ENCODE assay signal across 8 cellular contexts in genomic region chr7:112080441-112080840, GRCh38.
DNase-seq lines count a peak whose midpoint lies in the region; ATAC-seq, FAIRE-seq and TF ChIP-seq lines count a peak whose summit lies in the region.

No MANE protein-coding gene starts in this region.

- no peaks in the 10 kb centered on the region for H3K27me3 ChIP-seq in astrocyte (ENCODE audit: insufficient read depth, low read length)
- H3K27me3 ChIP-seq in right lobe of liver, result no peaks in the 10 kb centered on the region

- no peak for TF ChIP-seq POLR2A in right lobe of liver (IDR thresholded peaks at IDR 0.05)

- TF ChIP-seq CTCF in astrocyte (IDR thresholded peaks at IDR 0.05; ENCODE audit: insufficient read depth, low read depth, low read length), result no peak
- no peak for TF ChIP-seq CTCF in right lobe of liver (IDR thresholded peaks at IDR 0.05)

- H3K4me3 ChIP-seq in astrocyte (ENCODE audit: insufficient read depth, low read depth, low read length), result peak overlapping the region; percentile 35
- H3K4me3 ChIP-seq in right lobe of liver, result no peak overlapping the region

- ATAC-seq in GM21528 (IDR thresholded peaks at IDR 0.05; ENCODE audit: low FRiP score, unreplicated experiment) (peak; percentile 80), right lobe of liver (peak; percentile 56 to 68 (median 58))

- H3K36me3 ChIP-seq in astrocyte (ENCODE audit: insufficient read depth, low read length) (no peaks in the 10 kb centered on the region), right lobe of liver (no peaks in the 10 kb centered on the region)

- intact Hi-C loops in right lobe of liver (cut with DNase I), result no loop called here

- H3K36me3 Mint-ChIP-seq in astrocyte (ENCODE audit: low read depth, unreplicated experiment), result no peaks in the 10 kb centered on the region

- peak overlapping the region; percentile 48 for H3K9ac ChIP-seq in astrocyte (ENCODE audit: low read length)

- DNase-seq in Daoy (ENCODE audit: low read depth) (peak; percentile 92), HS-5 (ENCODE audit: low read depth) (peak; percentile 85), astrocyte (ENCODE audit: low read depth) (peak; percentile 85), right lobe of liver (no peak), NCI-H1694 treated with DMSO at 0.1 percent for 48 hours (lab: John Stamatoyannopoulos, UW) (no peak)
- no peak for DNase-seq in activated CD4-positive, alpha-beta T cell treated with anti-CD3 and anti-CD28 coated beads, Interleukin-2, amount 50 U/mL, for 4 hours
- no peak for DNase-seq in activated CD4-positive, alpha-beta T cell treated with anti-CD3 and anti-CD28 coated beads, Interleukin-2, amount 50 U/mL, for 1 hour

- H3K9me3 Mint-ChIP-seq in astrocyte (ENCODE audit: unreplicated experiment), result no peaks in the 10 kb centered on the region

- H3K9me3 ChIP-seq in astrocyte (ENCODE audit: insufficient read depth, low read depth, low read length) (no peaks in the 10 kb centered on the region), right lobe of liver (no peaks in the 10 kb centered on the region)

- no peak overlapping the region for H2AFZ ChIP-seq in astrocyte (ENCODE audit: low read depth, low read length)

- peak overlapping the region; percentile 35 for H3K4me3 Mint-ChIP-seq in astrocyte (ENCODE audit: unreplicated experiment)

- 44% methylated on average over 5 of the region's 5 CpGs for WGBS in right lobe of liver (ENCODE audit: insufficient coverage, low coverage, low lambda C conversion rate, missing lambda C conversion rate)

- H3K4me1 Mint-ChIP-seq in astrocyte (ENCODE audit: low read depth, unreplicated experiment), result peaks cover 41% of the 10 kb centered on the region

- peaks cover 4% of the 10 kb centered on the region for H3K79me2 ChIP-seq in astrocyte (ENCODE audit: insufficient read depth, low read length)

- H3K27me3 Mint-ChIP-seq in astrocyte (ENCODE audit: low read depth, unreplicated experiment), result no peaks in the 10 kb centered on the region

- H3K27ac Mint-ChIP-seq in astrocyte (ENCODE audit: unreplicated experiment), result peak overlapping the region; percentile 99

- H3K4me1 ChIP-seq in astrocyte (ENCODE audit: insufficient read depth, low read length) (peaks cover 13% of the 10 kb centered on the region), right lobe of liver (peaks cover 0 to 24% (median 9%) of the 10 kb centered on the region in 4 donors)

- FAIRE-seq in astrocyte (lab: Jason Lieb, UNC), result peak; percentile 98

- peak overlapping the region; percentile 61 for H3K27ac ChIP-seq in astrocyte (ENCODE audit: low read depth, low read length)
- H3K27ac ChIP-seq in right lobe of liver, result peak overlapping the region; percentile 10 to 58 (median 47)

- H3K4me2 ChIP-seq in astrocyte (ENCODE audit: low read length), result peak overlapping the region; percentile 69

- no peaks in the 10 kb centered on the region for H4K20me1 ChIP-seq in astrocyte (ENCODE audit: insufficient read depth, low read length)

Comparison
In these comparisons a context has a peak if more than half of its experiments do, and no peak if none do; other contexts are left out.
1. DNase-seq: peak in Daoy (single experiment), HS-5 (single experiment) and astrocyte (single experiment); none in right lobe of liver (0 of 3), activated CD4-positive, alpha-beta T cell treated with anti-CD3 and anti-CD28 coated beads, Interleukin-2, amount 50 U/mL, for 4 hours (0 of 2), NCI-H1694 treated with DMSO at 0.1 percent for 48 hours (single experiment) and activated CD4-positive, alpha-beta T cell treated with anti-CD3 and anti-CD28 coated beads, Interleukin-2, amount 50 U/mL, for 1 hour (single experiment).